ENCODE assay signal across 13 cellular contexts in the genomic region with DNA sequence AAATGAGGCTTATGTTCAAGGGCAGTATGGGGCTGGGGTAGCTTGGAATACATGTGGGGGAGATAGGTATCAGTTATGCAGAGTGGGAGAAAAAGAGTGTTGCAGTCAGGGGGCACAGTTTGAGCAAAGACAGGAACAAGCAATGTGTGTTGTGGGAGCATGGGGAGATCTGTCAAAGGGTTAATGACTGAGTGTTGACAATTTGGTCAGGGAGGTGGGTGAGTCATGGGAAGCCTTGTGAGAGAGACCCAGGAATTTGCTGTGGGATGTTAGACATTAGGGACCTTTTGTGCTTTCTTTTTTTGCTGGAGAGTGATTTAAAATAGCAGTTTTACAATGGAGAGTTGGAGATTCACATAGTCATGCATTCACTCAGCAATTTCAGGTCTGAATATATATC.
DNase-seq lines count a peak whose midpoint lies in the region; ATAC-seq and TF ChIP-seq lines count a peak whose summit lies in the region.
"Had no signal": no experiment of that assay in that cellular context is flagged by ENCODE, and none has a peak within 500 bp of the region (broad histone marks: within the 10 kb centered on the region; RNA-seq: fewer than 3 reads in every experiment).

No MANE protein-coding gene starts in this region.

- no peaks in the 10 kb centered on the region for H3K27me3 ChIP-seq in BJ (ENCODE audit: control insufficient read depth, insufficient read depth, low read length)
- H3K27me3 ChIP-seq: BE2C had no signal

- POLR2A ChIA-PET in BJ (lab: Charles Lee): no interaction called here

- CTCF ChIA-PET in BJ (lab: Yijun Ruan, JAX): no interaction called here

- DNase-seq in BJ (ENCODE audit: low read depth): peak; percentile 31
- peak; percentile 85 for DNase-seq in LHCN-M2 (ENCODE audit: low read depth)
- DNase-seq in cardiac fibroblast (ENCODE audit: low read depth in 2 of 2): peak; percentile 41 to 68
- peak; percentile 72 for DNase-seq in kidney glomerular epithelial cell (lab: John Stamatoyannopoulos, UW)
- no peak for DNase-seq in medulla oblongata (ENCODE audit: extremely low spot score)
- no peak for DNase-seq in activated T-cell treated with anti-CD3 and anti-CD28 coated beads, Interleukin-2, amount 50 U/mL, for 48 hours
- DNase-seq in ecto neural progenitor cell (ENCODE audit: low spot score): no peak
- DNase-seq: activated CD4-positive, alpha-beta T cell treated with anti-CD3 and anti-CD28 coated beads, Interleukin-2, amount 10 ng/mL, durations not matched to agents 24 days and 14 days; activated naive CD4-positive, alpha-beta T cell treated with anti-CD3 and anti-CD28 coated beads for 36 hours; BE2C; effector CD4-positive, alpha-beta T cell had no signal

- TF ChIP-seq CTCF in BJ (IDR thresholded peaks at IDR 0.05; ENCODE audit: insufficient read depth, low read depth, low read length) (no peak), cardiac fibroblast (IDR thresholded peaks at IDR 0.05; ENCODE audit: low read depth, low read length) (no peak)

- ATAC-seq in HG02884 (IDR thresholded peaks at IDR 0.05; ENCODE audit: unreplicated experiment): no peak

- no peak overlapping the region for H3K4me3 ChIP-seq in BJ (ENCODE audit: low read depth, low read length)
- no peak overlapping the region for H3K4me3 ChIP-seq in cardiac fibroblast (replicated peaks in 1 of 2; ENCODE audit: low read depth in 2 of 2, low read length in 2 of 2)
- H3K4me3 ChIP-seq: HAP-1 had no signal

- H3K36me3 ChIP-seq in BJ (ENCODE audit: control insufficient read depth, insufficient read depth, low read length): no peaks in the 10 kb centered on the region
- H3K36me3 ChIP-seq: BE2C, HAP-1 had no signal

Comparison
In these comparisons a context has a peak if more than half of its experiments do, and no peak if none do; other contexts are left out.
1. DNase-seq: peak in BJ (single experiment), LHCN-M2 (single experiment), cardiac fibroblast (2 of 2) and kidney glomerular epithelial cell (single experiment); none in medulla oblongata (single experiment), activated T-cell treated with anti-CD3 and anti-CD28 coated beads, Interleukin-2, amount 50 U/mL, for 48 hours (0 of 2) and ecto neural progenitor cell (single experiment).